8 cellular contexts compared by ENCODE assay signal in genomic region chr6:149963462-149964242, GRCh38. TPM values are rescaled to one million over a fixed set of nuclear protein-coding genes. Genes with fewer than 3 reads are reported as not detected.
DNase-seq lines count a peak whose midpoint lies in the region; ATAC-seq and TF ChIP-seq lines count a peak whose summit lies in the region.

TSS of gene ULBP1 (plus strand) at chr6:149963943. CDS start at chr6:149964050, 107 bp downstream.

- peak; percentile 60 for ATAC-seq in HG02759 (IDR thresholded peaks at IDR 0.05; ENCODE audit: unreplicated experiment)
- peak; percentile 77 to 80 for ATAC-seq in activated CD4-positive, CD25-positive, alpha-beta regulatory T cell treated with anti-CD3 and anti-CD28 coated beads, Interleukin-2, amount 50 U/mL, for 24 hours
- ATAC-seq in left colon, result peak; percentile 88

- H3K4me3 Mint-ChIP-seq in chondrocyte (ENCODE audit: unreplicated experiment), result peak within 1 kb of the TSS; percentile 99

- peak; percentile 53 for DNase-seq in DMS53 treated with DMSO at 0.1 percent for 48 hours (lab: John Stamatoyannopoulos, UW; ENCODE audit: unreplicated experiment)
- peak; percentile 65 for DNase-seq in NCI-H2196 treated with DMSO at 0.1 percent for 48 hours (lab: John Stamatoyannopoulos, UW; ENCODE audit: unreplicated experiment)
- no peak for DNase-seq in chondrocyte (ENCODE audit: low spot score)
- DNase-seq in left colon, result peak; percentile 66 to 72
- DNase-seq in stimulated activated CD4-positive, alpha-beta T cell treated with anti-CD3 and anti-CD28 coated beads, Interleukin-1b, Interleukin-23, amount 100 ng/mL, for 4 hours (ENCODE audit: low read depth in 2 of 2), result peak; percentile 60 to 76
- no peak for DNase-seq in NK-92 (lab: John Stamatoyannopoulos, UW; ENCODE audit: unreplicated experiment)

- H3K27me3 Mint-ChIP-seq in chondrocyte (ENCODE audit: low read depth), result peaks cover 17% of the 10 kb centered on the region

- peaks cover 29% of the 10 kb centered on the region for H3K4me1 Mint-ChIP-seq in chondrocyte (ENCODE audit: low read depth)

- H3K9me3 Mint-ChIP-seq in chondrocyte (ENCODE audit: low read depth), result no peaks in the 10 kb centered on the region

- intact Hi-C loops in left colon (cut with DNase I, micrococcal nuclease), result no loop called here

- peak within 1 kb of the TSS; percentile 95 for H3K27ac Mint-ChIP-seq in chondrocyte (ENCODE audit: unreplicated experiment)

- no peaks in the 10 kb centered on the region for H3K36me3 Mint-ChIP-seq in chondrocyte (ENCODE audit: low read depth)

- TF ChIP-seq CTCF in chondrocyte (IDR thresholded peaks at IDR 0.05), result peak; percentile 60

RNA-seq across cellular contexts. Expression of gene ULBP1, which starts in this region (rescaled TPM):
- total RNA-seq in chondrocyte (2.8 to 29.8 TPM (median 29.8 TPM) in 3 replicates), left colon (under 1 TPM in 1 of 2 donors, not detected in 1; 0.09 TPM)

Comparison
In these comparisons a context has a peak if more than half of its experiments do, and no peak if none do; other contexts are left out.
1. Peak in DNase-seq and ATAC-seq in left colon; RNA of the gene not detected or under 1 TPM.
2. DNase-seq: peak in DMS53 treated with DMSO at 0.1 percent for 48 hours (single experiment), NCI-H2196 treated with DMSO at 0.1 percent for 48 hours (single experiment) and stimulated activated CD4-positive, alpha-beta T cell treated with anti-CD3 and anti-CD28 coated beads, Interleukin-1b, Interleukin-23, amount 100 ng/mL, for 4 hours (2 of 2); none in chondrocyte (single experiment) and NK-92 (single experiment).
3. Peak in every context shown above with its lines, with median percentiles within 50 percentile points of each other: ATAC-seq.